11 cellular contexts compared by ENCODE assay signal in genomic region chr14:74952697-74953484, GRCh38. TPM values are rescaled to one million over a fixed set of nuclear protein-coding genes. Genes with fewer than 3 reads are reported as not detected.
DNase-seq lines count a peak whose midpoint lies in the region; ATAC-seq lines count a peak whose summit lies in the region.
"Had no signal": no experiment of that assay in that cellular context is flagged by ENCODE, and none has a peak within 500 bp of the region (broad histone marks: within the 10 kb centered on the region; RNA-seq: fewer than 3 reads in every experiment).

No MANE protein-coding gene starts in this region.

- no peaks in the 10 kb centered on the region for H3K36me3 Mint-ChIP-seq in effector memory CD8-positive, alpha-beta T cell (ENCODE audit: insufficient read depth)
- H3K36me3 Mint-ChIP-seq: natural killer cell treated with Interleukin-12 subunit alpha and Interleukin-12 subunit beta and Interleukin-15 and Interleukin-18, amount 100 ng/mL, for 72 hours had no signal

- no peaks in the 10 kb centered on the region for H3K27me3 ChIP-seq in skeletal muscle satellite cell (ENCODE audit: control insufficient read depth, insufficient read depth, low read length)
- H3K27me3 ChIP-seq: SJSA1 had no signal

- no peaks in the 10 kb centered on the region for H3K9me3 Mint-ChIP-seq in effector memory CD8-positive, alpha-beta T cell
- H3K9me3 Mint-ChIP-seq: natural killer cell treated with Interleukin-12 subunit alpha and Interleukin-12 subunit beta and Interleukin-15 and Interleukin-18, amount 100 ng/mL, for 72 hours had no signal

- peak overlapping the region; percentile 91 for H3K4me2 ChIP-seq in skeletal muscle satellite cell (ENCODE audit: low read length)

- H3K4me3 Mint-ChIP-seq in effector memory CD8-positive, alpha-beta T cell, result no peak overlapping the region
- H3K4me3 Mint-ChIP-seq: natural killer cell treated with Interleukin-12 subunit alpha and Interleukin-12 subunit beta and Interleukin-15 and Interleukin-18, amount 100 ng/mL, for 72 hours had no signal

- no peaks in the 10 kb centered on the region for H3K9me3 ChIP-seq in skeletal muscle satellite cell (replicated peaks; ENCODE audit: low read length)
- H3K9me3 ChIP-seq: gastrocnemius medialis, SJSA1 had no signal

- peaks cover 14 to 46% of the 10 kb centered on the region in 2 donors for H3K27me3 Mint-ChIP-seq in effector memory CD8-positive, alpha-beta T cell

- ATAC-seq in esophagus mucosa (peak; percentile 66), GM18907 (IDR thresholded peaks at IDR 0.05; ENCODE audit: unreplicated experiment) (no peak)
- no peak for ATAC-seq in effector memory CD8-positive, alpha-beta T cell (replicated peaks)
- ATAC-seq: gastrocnemius medialis; natural killer cell treated with Interleukin-12 subunit alpha and Interleukin-12 subunit beta and Interleukin-15 and Interleukin-18, amount 100 ng/mL, for 72 hours had no signal

- peaks cover 41% of the 10 kb centered on the region for H3K36me3 ChIP-seq in skeletal muscle satellite cell (ENCODE audit: insufficient read depth, low read length)
- H3K36me3 ChIP-seq: gastrocnemius medialis, SJSA1 had no signal

- peak overlapping the region; percentile 75 for H3K4me3 ChIP-seq in skeletal muscle satellite cell (ENCODE audit: low read length)
- H3K4me3 ChIP-seq: SJSA1 had no signal

- DNase-seq in DMS 273 treated with DMSO at 0.1 percent for 48 hours (lab: John Stamatoyannopoulos, UW), result peak; percentile 80
- DNase-seq in NCI-H1694 treated with DMSO at 0.1 percent for 48 hours (lab: John Stamatoyannopoulos, UW), result peak; percentile 64
- no peak for DNase-seq in iPS-NIHi7 (ENCODE audit: extremely low spot score)
- no peak for DNase-seq in effector memory CD8-positive, alpha-beta T cell
- DNase-seq: gastrocnemius medialis, kidney glomerular epithelial cell had no signal

- H3K9ac ChIP-seq in skeletal muscle satellite cell (ENCODE audit: low read depth, low read length), result peak overlapping the region; percentile 73

- peaks cover 30% of the 10 kb centered on the region for H3K4me1 ChIP-seq in skeletal muscle satellite cell (ENCODE audit: control insufficient read depth, insufficient read depth, low read length)

- no peak overlapping the region for H3K27ac Mint-ChIP-seq in effector memory CD8-positive, alpha-beta T cell
- H3K27ac Mint-ChIP-seq: natural killer cell treated with Interleukin-12 subunit alpha and Interleukin-12 subunit beta and Interleukin-15 and Interleukin-18, amount 100 ng/mL, for 72 hours had no signal

- H3K4me1 Mint-ChIP-seq in effector memory CD8-positive, alpha-beta T cell (ENCODE audit: low read depth in 2 of 2), result peaks cover 0 to 2% of the 10 kb centered on the region in 2 donors

RNA-seq across cellular contexts. Expression of gene PGF, which starts 2.5 kb away (rescaled TPM):
- total RNA-seq in esophagus mucosa, result 4.1 TPM
- 4.3 and 6.8 TPM in 2 replicates for total RNA-seq in skeletal muscle satellite cell (2012; rRNA removed)
- total RNA-seq: natural killer cell treated with Interleukin-12 subunit alpha and Interleukin-12 subunit beta and Interleukin-15 and Interleukin-18, amount 100 ng/mL, for 72 hours had no signal

RNA-seq across cellular contexts. Expression of gene RPS6KL1, which starts 29.8 kb away (rescaled TPM):
- total RNA-seq in esophagus mucosa, result 1.7 TPM
- total RNA-seq in skeletal muscle satellite cell (2012; rRNA removed), result 0.22 and 1.5 TPM in 2 replicates
- total RNA-seq: SJSA1 had no signal

RNA-seq across cellular contexts. Expression of gene EIF2B2, which starts 49.8 kb away (rescaled TPM):
- 38.7 TPM for total RNA-seq in esophagus mucosa
- total RNA-seq in skeletal muscle satellite cell (2012; rRNA removed), result 27.5 and 49.2 TPM in 2 replicates

Comparison
In these comparisons a context has a peak if more than half of its experiments do, and no peak if none do; other contexts are left out.
1. DNase-seq: peak in DMS 273 treated with DMSO at 0.1 percent for 48 hours (single experiment) and NCI-H1694 treated with DMSO at 0.1 percent for 48 hours (single experiment); none in iPS-NIHi7 (single experiment) and effector memory CD8-positive, alpha-beta T cell (0 of 3).